Comparison of ENCODE assay signal across 9 cellular contexts in genomic region chr1:64915381-64916274, GRCh38. TPM values are rescaled to one million over a fixed set of nuclear protein-coding genes. Genes with fewer than 3 reads are reported as not detected.
DNase-seq lines count a peak whose midpoint lies in the region; ATAC-seq, FAIRE-seq and TF ChIP-seq lines count a peak whose summit lies in the region.
"Had no signal": no experiment of that assay in that cellular context is flagged by ENCODE, and none has a peak within 500 bp of the region (broad histone marks: within the 10 kb centered on the region; RNA-seq: fewer than 3 reads in every experiment).

No MANE protein-coding gene starts in this region.

- TF ChIP-seq CTCF in K562 (IDR thresholded peaks at IDR 0.05 in 2 of 3, conservative IDR thresholded peaks at IDR 0.05 in 1 of 3; ENCODE audit: insufficient read depth in 2 of 3, low read depth in 1 of 3, low read length in 3 of 3), result no peak

- in situ Hi-C loops in K562 (cut with MboI), result no loop called here

- H3K27me3 ChIP-seq in K562 (ENCODE audit: control insufficient read depth in 2 of 2, insufficient read depth in 2 of 2, low read length in 2 of 2), result no peaks in the 10 kb centered on the region

- BruUV-seq in K562 (replicated peaks; lab: Mats Ljungman, UMichigan), result no TSS peak

- CTCF ChIA-PET in K562 (lab: Yijun Ruan, JAX; ENCODE audit: low intra/inter-chr PET ratio), result no interaction called here

- peaks cover 2% of the 10 kb centered on the region in 2 donors for H3K36me3 Mint-ChIP-seq in activated T-cell treated with anti-CD3 and anti-CD28 coated beads, Interleukin-2, amount 50 U/mL, for 72 hours (ENCODE audit: insufficient read depth in 2 of 2)
- H3K36me3 Mint-ChIP-seq in activated T-cell treated with anti-CD3 and anti-CD28 coated beads, Interleukin-2, amount 50 U/mL, for 4 hours (ENCODE audit: insufficient read depth), result peaks cover 5% of the 10 kb centered on the region

- H3K9me3 ChIP-seq in K562 (replicated peaks; ENCODE audit: control insufficient read depth, insufficient read depth, low read depth, low read length), result no peaks in the 10 kb centered on the region

- H3K27ac ChIP-seq in K562 (ENCODE audit: extremely low read depth, low read depth, low read length), result peak overlapping the region; percentile 28; the same call in 1 of the 3 replicates

- H2AFZ ChIP-seq in K562 (ENCODE audit: low read depth, low read length), result peak overlapping the region; percentile 43

- WGBS in K562 (ENCODE audit: insufficient coverage, low coverage, missing lambda C conversion rate), result 28% methylated on average over 9 of the region's 9 CpGs

- no peaks in the 10 kb centered on the region for H3K9me3 Mint-ChIP-seq in activated T-cell treated with anti-CD3 and anti-CD28 coated beads, Interleukin-2, amount 50 U/mL, for 72 hours
- H3K9me3 Mint-ChIP-seq in activated T-cell treated with anti-CD3 and anti-CD28 coated beads, Interleukin-2, amount 50 U/mL, for 4 hours, result no peaks in the 10 kb centered on the region

- FAIRE-seq in K562 (lab: Jason Lieb, UNC), result no peak

- no peaks in the 10 kb centered on the region for H3K9me1 ChIP-seq in K562 (ENCODE audit: control insufficient read depth, insufficient read depth, low read length)

- peak overlapping the region; percentile 80 for H3K27ac Mint-ChIP-seq in activated T-cell treated with anti-CD3 and anti-CD28 coated beads, Interleukin-2, amount 50 U/mL, for 72 hours

- POLR2A ChIA-PET in K562 (lab: Yijun Ruan, JAX), result interaction anchor here (1.2 kb wide), 1 partner anchor 17 kb away, joined by 3 read pairs; no protein-coding TSS in a partner anchor

- no peak for TF ChIP-seq POLR2A in K562 (conservative IDR thresholded peaks at IDR 0.05)

- DNase-seq in activated T-cell treated with anti-CD3 and anti-CD28 coated beads, Interleukin-2, amount 50 U/mL, for 72 hours, result no peak
- DNase-seq in activated T-cell treated with anti-CD3 and anti-CD28 coated beads, Interleukin-2, amount 50 U/mL, for 4 hours, result no peak
- no peak for DNase-seq in K562 (ENCODE audit: extremely low read depth in 1 of 4, low spot score in 3 of 4)
- DNase-seq in left colon, result peak; percentile 37 to 77
- DNase-seq in ureter (ENCODE audit: low spot score), result peak; percentile 45
- DNase-seq in T-helper 2 cell, result no peak
- no peak for DNase-seq in NCI-H82 treated with DMSO at 0.1 percent for 48 hours (lab: John Stamatoyannopoulos, UW; ENCODE audit: unreplicated experiment)
- DNase-seq: left ventricle myocardium superior had no signal

- no peak overlapping the region for H3K4me3 ChIP-seq in K562

- intact Hi-C loops in K562 (cut with micrococcal nuclease), result loop anchor here (5.0 kb wide), 1 partner anchor 52 kb away; the partner anchor contains the start of gene JAK1
- intact Hi-C loops in left colon (cut with DNase I, micrococcal nuclease), result no loop called here

- H4K20me1 ChIP-seq in K562 (replicated peaks; ENCODE audit: control insufficient read depth, insufficient read depth, low read length), result 0 out of 2 replicates have a peak, but pooled peaks cover 6% of the 10 kb centered on the region

- no peak for ATAC-seq in activated T-cell treated with anti-CD3 and anti-CD28 coated beads, Interleukin-2, amount 50 U/mL, for 72 hours (replicated peaks in 1 of 2)
- no peak for ATAC-seq in activated T-cell treated with anti-CD3 and anti-CD28 coated beads, Interleukin-2, amount 50 U/mL, for 4 hours
- ATAC-seq in K562, result peak; percentile 51
- peak; percentile 98 for ATAC-seq in left colon
- no peak for ATAC-seq in HG03196 (IDR thresholded peaks at IDR 0.05; ENCODE audit: unreplicated experiment)
- ATAC-seq: left ventricle myocardium superior had no signal

- H3K4me2 ChIP-seq in K562 (ENCODE audit: insufficient read depth, low read length), result peak overlapping the region; percentile 40

- peak overlapping the region in 1 of 2 donors; percentile 46 for H3K4me3 Mint-ChIP-seq in activated T-cell treated with anti-CD3 and anti-CD28 coated beads, Interleukin-2, amount 50 U/mL, for 72 hours
- H3K4me3 Mint-ChIP-seq in activated T-cell treated with anti-CD3 and anti-CD28 coated beads, Interleukin-2, amount 50 U/mL, for 4 hours, result no peak overlapping the region

- no peak for TF ChIP-seq RAD21 in K562 (CRISPR knock-in tag; conservative IDR thresholded peaks at IDR 0.05 in 1 of 2, IDR thresholded peaks at IDR 0.05 in 1 of 2)

- no peaks in the 10 kb centered on the region for H3K36me3 ChIP-seq in K562 (ENCODE audit: control insufficient read depth, insufficient read depth, low read length)

- peak overlapping the region in 1 of 2 experiments; percentile 70; a peak in 1 of 4 replicates for H3K9ac ChIP-seq in K562 (ENCODE audit: insufficient read depth in 1 of 2, low read depth in 2 of 2, low read length in 2 of 2)

- peaks cover 55% of the 10 kb centered on the region for H3K79me2 ChIP-seq in K562 (ENCODE audit: control insufficient read depth, insufficient read depth, low read length)

- TF ChIP-seq EP300 in K562 (IDR thresholded peaks at IDR 0.05; ENCODE audit: low read length), result no peak

- no peaks in the 10 kb centered on the region for H3K27me3 Mint-ChIP-seq in activated T-cell treated with anti-CD3 and anti-CD28 coated beads, Interleukin-2, amount 50 U/mL, for 72 hours (ENCODE audit: low read depth)
- no peaks in the 10 kb centered on the region for H3K27me3 Mint-ChIP-seq in activated T-cell treated with anti-CD3 and anti-CD28 coated beads, Interleukin-2, amount 50 U/mL, for 4 hours (ENCODE audit: low read depth)

- H3K4me1 Mint-ChIP-seq in activated T-cell treated with anti-CD3 and anti-CD28 coated beads, Interleukin-2, amount 50 U/mL, for 72 hours (ENCODE audit: low read depth), result peaks cover 84% of the 10 kb centered on the region
- H3K4me1 Mint-ChIP-seq in activated T-cell treated with anti-CD3 and anti-CD28 coated beads, Interleukin-2, amount 50 U/mL, for 4 hours (ENCODE audit: low read depth), result peaks cover 89% of the 10 kb centered on the region

- peaks cover 13 to 37% of the 10 kb centered on the region in 2 experiments; a peak in 4 of 5 replicates for H3K4me1 ChIP-seq in K562 (replicated peaks in 1 of 2; ENCODE audit: control insufficient read depth in 2 of 2, insufficient read depth in 2 of 2, low read length in 2 of 2)

TF ChIP-seq in K562, 482 proteins besides CTCF, POLR2A, EP300 and RAD21 (continues in another document):
- TF ChIP-seq NR2F6 (CRISPR knock-in tag; IDR thresholded peaks at IDR 0.05) (no peak), PHF8 (IDR thresholded peaks at IDR 0.05; ENCODE audit: borderline replicate concordance, low read length) (no peak), MEF2A (IDR thresholded peaks at IDR 0.05; ENCODE audit: control insufficient read depth, low read depth, low read length) (no peak), STAT5A (IDR thresholded peaks at IDR 0.05; ENCODE audit: borderline replicate concordance, low read length) (no peak), HCFC1 (IDR thresholded peaks at IDR 0.05; ENCODE audit: low read depth, low read length) (no peak), ARNT (IDR thresholded peaks at IDR 0.05) (no peak), TAL1 (IDR thresholded peaks at IDR 0.05) (no peak), NFE2 (IDR thresholded peaks at IDR 0.05; ENCODE audit: low read depth) (no peak), PTTG1 (tag; IDR thresholded peaks at IDR 0.05; ENCODE audit: low read depth) (no peak), SMARCE1 (IDR thresholded peaks at IDR 0.05) (no peak), MNT (conservative IDR thresholded peaks at IDR 0.05) (peak; percentile 46 to 48; a peak in 1 of 4 replicates), GATA2 (CRISPR knock-in tag; IDR thresholded peaks at IDR 0.05) (no peak), HES1 (IDR thresholded peaks at IDR 0.05; ENCODE audit: low read depth) (no peak)

RNA-seq across cellular contexts. Expression of gene JAK1, which starts 50.7 kb away (rescaled TPM):
- total RNA-seq in activated T-cell treated with anti-CD3 and anti-CD28 coated beads, Interleukin-2, amount 50 U/mL, for 72 hours, result 100 to 1,000 TPM; 169 to 185 TPM
- total RNA-seq in activated T-cell treated with anti-CD3 and anti-CD28 coated beads, Interleukin-2, amount 50 U/mL, for 4 hours, result 10 to 100 TPM; 70.3 to 87.5 (median 85.1) TPM
- total RNA-seq in K562 (2011; cell fraction: chromatin; rRNA removed; ENCODE audit: low replicate concordance), result 82.2 and 105 TPM in 2 replicates
- total RNA-seq in K562 (2011; cell fraction: nucleolus; rRNA removed), result 37.4 and 43.0 TPM in 2 replicates
- 62.0 and 66.7 TPM in 2 replicates for total RNA-seq in K562 (2011; cell fraction: nucleoplasm; rRNA removed)
- total RNA-seq in K562 (2014; rRNA removed) (27.1 and 28.2 TPM in 2 replicates), K562 (2014; rRNA removed; fragmentation: Illumina TruSeq; extraction: Trizol) (42.5 and 46.8 TPM in 2 replicates), K562 (2015; rRNA removed; fragmentation: Illumina TruSeq; extraction: Trizol) (40.6 and 43.4 TPM in 2 replicates), K562 (2021) (43.0 TPM in 2 replicates), left colon (100 to 1,000 TPM in 1 of 2 donors, 10 to 100 TPM in 1; 84.3 to 117 TPM), ureter (116 TPM)
- polyA plus RNA-seq in K562 (2011; rRNA removed) (32.0 and 43.9 TPM in 2 replicates), K562 (2014; fragmentation: Illumina TruSeq; extraction: Trizol) (37.3 and 44.1 TPM in 2 replicates), K562 (2014; fragmentation: Nextera tagmentation; extraction: Ambion mirVana) (10 to 100 TPM in 1 of 2 experiments, 1 to 10 TPM in 1; 9.7 to 13.0 TPM), K562 (2014; rRNA removed) (23.0 and 28.3 TPM in 2 replicates)
- 21.9 and 26.6 TPM in 2 replicates for polyA plus RNA-seq in K562 (2011; cell fraction: cytosol; rRNA removed)
- polyA plus RNA-seq in K562 (2011; cell fraction: nucleus; rRNA removed), result 88.9 and 89.1 TPM in 2 replicates
- polyA plus RNA-seq in K562 (2012), result 29.9 and 45.8 TPM in 2 replicates
- 56.4 and 60.1 TPM in 2 replicates for polyA minus RNA-seq in K562 (2011; rRNA and poly(A)+ RNA removed)
- polyA minus RNA-seq in K562 (2011; cell fraction: cytosol; rRNA and poly(A)+ RNA removed), result 38.3 and 41.6 TPM in 2 replicates
- polyA minus RNA-seq in K562 (2011; cell fraction: nucleus; rRNA and poly(A)+ RNA removed), result 46.7 and 70.9 TPM in 2 replicates

Comparison
In these comparisons a context has a peak if more than half of its experiments do, and no peak if none do; other contexts are left out.
1. ATAC-seq: peak in K562 (single experiment) and left colon (single experiment); none in activated T-cell treated with anti-CD3 and anti-CD28 coated beads, Interleukin-2, amount 50 U/mL, for 72 hours (0 of 2), activated T-cell treated with anti-CD3 and anti-CD28 coated beads, Interleukin-2, amount 50 U/mL, for 4 hours (0 of 2) and HG03196 (single experiment).
2. DNase-seq: peak in left colon (2 of 2) and ureter (single experiment); none in activated T-cell treated with anti-CD3 and anti-CD28 coated beads, Interleukin-2, amount 50 U/mL, for 72 hours (0 of 2), activated T-cell treated with anti-CD3 and anti-CD28 coated beads, Interleukin-2, amount 50 U/mL, for 4 hours (single experiment), K562 (0 of 4), T-helper 2 cell (0 of 5) and NCI-H82 treated with DMSO at 0.1 percent for 48 hours (single experiment).